13 cellular contexts compared by ENCODE assay signal in genomic region chr1:168540798-168541197, GRCh38. TPM values are rescaled to one million over a fixed set of nuclear protein-coding genes. Genes with fewer than 3 reads are reported as not detected.
"Had no signal": no experiment of that assay in that cellular context is flagged by ENCODE, and none has a peak within 500 bp of the region (broad histone marks: within the 10 kb centered on the region; RNA-seq: fewer than 3 reads in every experiment).

No MANE protein-coding gene starts in this region.

RNA-seq across cellular contexts. Expression of gene XCL2, which starts 3.0 kb away (rescaled TPM):
- total RNA-seq: left lobe of liver; left ventricle myocardium superior; lung microvascular endothelial cell; mucosa of gallbladder; naive thymus-derived CD8-positive, alpha-beta T cell; prostate gland; testis; thyroid gland; urinary bladder had no signal
- polyA plus RNA-seq: heart left ventricle, neural cell, right cardiac atrium had no signal

RNA-seq across cellular contexts. Expression of gene XCL1, which starts 35.6 kb away (rescaled TPM):
- total RNA-seq: lung microvascular endothelial cell, prostate gland, stomach, testis, urinary bladder had no signal
